In genomic region chr20:32501709-32502108, GRCh38 we compare ENCODE assay signal across 20 cellular contexts.
DNase-seq lines count a peak whose midpoint lies in the region; ATAC-seq and TF ChIP-seq lines count a peak whose summit lies in the region.
"Had no signal": no experiment of that assay in that cellular context is flagged by ENCODE, and none has a peak within 500 bp of the region (broad histone marks: within the 10 kb centered on the region; RNA-seq: fewer than 3 reads in every experiment).

No MANE protein-coding gene starts in this region.

- no peaks in the 10 kb centered on the region for H3K27me3 ChIP-seq in upper lobe of right lung
- H3K27me3 ChIP-seq: heart right ventricle, right atrium auricular region, testis had no signal

- no peaks in the 10 kb centered on the region for H3K36me3 ChIP-seq in upper lobe of right lung
- H3K36me3 ChIP-seq: heart right ventricle, right atrium auricular region had no signal

- no peak for TF ChIP-seq CTCF in upper lobe of right lung (IDR thresholded peaks at IDR 0.05)

- H3K27ac Mint-ChIP-seq in activated naive CD4-positive, alpha-beta T cell treated with anti-CD3 and anti-CD28 coated beads, Interleukin-2, amount 50 U/mL, for 24 hours: peak overlapping the region; percentile 38
- no peak overlapping the region for H3K27ac Mint-ChIP-seq in activated naive CD4-positive, alpha-beta T cell treated with anti-CD3 and anti-CD28 coated beads for 36 hours
- H3K27ac Mint-ChIP-seq in stimulated activated effector memory CD8-positive, alpha-beta T cell treated with anti-CD3 and anti-CD28 coated beads, Interleukin-12 subunit alpha, Interleukin-12 subunit beta, amount 100 ng/mL, for 72 hours: no peak overlapping the region
- H3K27ac Mint-ChIP-seq: T-helper 1 cell treated with Interleukin-12 subunit alpha and Interleukin-12 subunit beta and Interleukin-4 antibody, amounts not matched to agents 30 μg/mL and 1 μg/mL, for 36 hours had no signal

- H3K9me3 ChIP-seq in upper lobe of right lung: no peaks in the 10 kb centered on the region
- H3K9me3 ChIP-seq: heart right ventricle, right atrium auricular region, testis had no signal

- ATAC-seq in esophagus mucosa (peak; percentile 46), HG02840 (IDR thresholded peaks at IDR 0.05; ENCODE audit: low FRiP score, unreplicated experiment) (no peak), GM19397 (IDR thresholded peaks at IDR 0.05; ENCODE audit: unreplicated experiment) (no peak), upper lobe of right lung (no peak)
- ATAC-seq in stimulated activated effector memory CD8-positive, alpha-beta T cell treated with anti-CD3 and anti-CD28 coated beads, Interleukin-12 subunit alpha, Interleukin-12 subunit beta, amount 100 ng/mL, for 72 hours: peak; percentile 79
- ATAC-seq: heart right ventricle had no signal

- H3K4me1 Mint-ChIP-seq in activated naive CD4-positive, alpha-beta T cell treated with anti-CD3 and anti-CD28 coated beads, Interleukin-2, amount 50 U/mL, for 24 hours: peaks cover 55% of the 10 kb centered on the region
- peaks cover 52% of the 10 kb centered on the region for H3K4me1 Mint-ChIP-seq in activated naive CD4-positive, alpha-beta T cell treated with anti-CD3 and anti-CD28 coated beads for 36 hours (ENCODE audit: low read depth)
- peaks cover 34% of the 10 kb centered on the region for H3K4me1 Mint-ChIP-seq in stimulated activated effector memory CD8-positive, alpha-beta T cell treated with anti-CD3 and anti-CD28 coated beads, Interleukin-12 subunit alpha, Interleukin-12 subunit beta, amount 100 ng/mL, for 72 hours

- DNase-seq in activated naive CD4-positive, alpha-beta T cell treated with anti-CD3 and anti-CD28 coated beads for 36 hours: no peak
- peak; percentile 55 for DNase-seq in RKO (ENCODE audit: low spot score)
- no peak for DNase-seq in stimulated activated effector memory CD8-positive, alpha-beta T cell treated with anti-CD3 and anti-CD28 coated beads, Interleukin-12 subunit alpha, Interleukin-12 subunit beta, amount 100 ng/mL, for 72 hours (ENCODE audit: low spot score in 2 of 2)
- DNase-seq in upper lobe of right lung: no peak
- DNase-seq: ACHN; amniotic stem cell; effector CD8-positive, alpha-beta T cell; heart right ventricle; KG1; NCI-H2107; NCI-H526; testis had no signal

- no peaks in the 10 kb centered on the region for H3K9me3 Mint-ChIP-seq in activated naive CD4-positive, alpha-beta T cell treated with anti-CD3 and anti-CD28 coated beads, Interleukin-2, amount 50 U/mL, for 24 hours
- no peaks in the 10 kb centered on the region for H3K9me3 Mint-ChIP-seq in activated naive CD4-positive, alpha-beta T cell treated with anti-CD3 and anti-CD28 coated beads for 36 hours
- no peaks in the 10 kb centered on the region for H3K9me3 Mint-ChIP-seq in stimulated activated effector memory CD8-positive, alpha-beta T cell treated with anti-CD3 and anti-CD28 coated beads, Interleukin-12 subunit alpha, Interleukin-12 subunit beta, amount 100 ng/mL, for 72 hours
- H3K9me3 Mint-ChIP-seq: CD14-positive monocyte; T-helper 1 cell treated with Interleukin-12 subunit alpha and Interleukin-12 subunit beta and Interleukin-4 antibody, amounts not matched to agents 30 μg/mL and 1 μg/mL, for 36 hours had no signal

- no peaks in the 10 kb centered on the region for H3K27me3 Mint-ChIP-seq in activated naive CD4-positive, alpha-beta T cell treated with anti-CD3 and anti-CD28 coated beads, Interleukin-2, amount 50 U/mL, for 24 hours
- no peaks in the 10 kb centered on the region for H3K27me3 Mint-ChIP-seq in activated naive CD4-positive, alpha-beta T cell treated with anti-CD3 and anti-CD28 coated beads for 36 hours (ENCODE audit: low read depth)

- no peak overlapping the region for H3K4me3 ChIP-seq in upper lobe of right lung
- H3K4me3 ChIP-seq: heart right ventricle, right atrium auricular region, testis had no signal

- CTCF ChIA-PET in activated naive CD4-positive, alpha-beta T cell treated with anti-CD3 and anti-CD28 coated beads for 36 hours (lab: Charles Lee): interaction anchor here (1.1 to 2.1 kb wide), 3 partner anchors 9 to 20 kb away, joined by 4 to 7 read pairs (median 4); no protein-coding TSS in a partner anchor

- no peak overlapping the region for H3K4me3 Mint-ChIP-seq in activated naive CD4-positive, alpha-beta T cell treated with anti-CD3 and anti-CD28 coated beads, Interleukin-2, amount 50 U/mL, for 24 hours
- H3K4me3 Mint-ChIP-seq in activated naive CD4-positive, alpha-beta T cell treated with anti-CD3 and anti-CD28 coated beads for 36 hours: no peak overlapping the region
- no peak overlapping the region for H3K4me3 Mint-ChIP-seq in stimulated activated effector memory CD8-positive, alpha-beta T cell treated with anti-CD3 and anti-CD28 coated beads, Interleukin-12 subunit alpha, Interleukin-12 subunit beta, amount 100 ng/mL, for 72 hours
- H3K4me3 Mint-ChIP-seq: CD14-positive monocyte; T-helper 1 cell treated with Interleukin-12 subunit alpha and Interleukin-12 subunit beta and Interleukin-4 antibody, amounts not matched to agents 30 μg/mL and 1 μg/mL, for 36 hours had no signal

- peaks cover 6% of the 10 kb centered on the region for H3K36me3 Mint-ChIP-seq in activated naive CD4-positive, alpha-beta T cell treated with anti-CD3 and anti-CD28 coated beads, Interleukin-2, amount 50 U/mL, for 24 hours
- peaks cover 17% of the 10 kb centered on the region for H3K36me3 Mint-ChIP-seq in activated naive CD4-positive, alpha-beta T cell treated with anti-CD3 and anti-CD28 coated beads for 36 hours (ENCODE audit: low read depth)
- H3K36me3 Mint-ChIP-seq in stimulated activated effector memory CD8-positive, alpha-beta T cell treated with anti-CD3 and anti-CD28 coated beads, Interleukin-12 subunit alpha, Interleukin-12 subunit beta, amount 100 ng/mL, for 72 hours: peaks cover 18% of the 10 kb centered on the region
- H3K36me3 Mint-ChIP-seq: CD14-positive monocyte had no signal

- H3K27ac ChIP-seq in upper lobe of right lung: no peak overlapping the region
- H3K27ac ChIP-seq: heart right ventricle, right atrium auricular region, testis, VCaP had no signal

- intact Hi-C loops in activated naive CD4-positive, alpha-beta T cell treated with anti-CD3 and anti-CD28 coated beads for 36 hours (cut with micrococcal nuclease): loop anchor here (5.0 kb wide), 1 partner anchor 214 kb away; no protein-coding TSS in a partner anchor
- intact Hi-C loops in upper lobe of right lung (cut with DNase I): no loop called here

- H3K4me1 ChIP-seq in upper lobe of right lung: no peaks in the 10 kb centered on the region
- H3K4me1 ChIP-seq: testis had no signal

Comparison
In these comparisons a context has a peak if more than half of its experiments do, and no peak if none do; other contexts are left out.
1. ATAC-seq: peak in esophagus mucosa (single experiment) and stimulated activated effector memory CD8-positive, alpha-beta T cell treated with anti-CD3 and anti-CD28 coated beads, Interleukin-12 subunit alpha, Interleukin-12 subunit beta, amount 100 ng/mL, for 72 hours (single experiment); none in HG02840 (single experiment), GM19397 (single experiment) and upper lobe of right lung (single experiment).